3 cellular contexts compared by ENCODE assay signal in the genomic region with DNA sequence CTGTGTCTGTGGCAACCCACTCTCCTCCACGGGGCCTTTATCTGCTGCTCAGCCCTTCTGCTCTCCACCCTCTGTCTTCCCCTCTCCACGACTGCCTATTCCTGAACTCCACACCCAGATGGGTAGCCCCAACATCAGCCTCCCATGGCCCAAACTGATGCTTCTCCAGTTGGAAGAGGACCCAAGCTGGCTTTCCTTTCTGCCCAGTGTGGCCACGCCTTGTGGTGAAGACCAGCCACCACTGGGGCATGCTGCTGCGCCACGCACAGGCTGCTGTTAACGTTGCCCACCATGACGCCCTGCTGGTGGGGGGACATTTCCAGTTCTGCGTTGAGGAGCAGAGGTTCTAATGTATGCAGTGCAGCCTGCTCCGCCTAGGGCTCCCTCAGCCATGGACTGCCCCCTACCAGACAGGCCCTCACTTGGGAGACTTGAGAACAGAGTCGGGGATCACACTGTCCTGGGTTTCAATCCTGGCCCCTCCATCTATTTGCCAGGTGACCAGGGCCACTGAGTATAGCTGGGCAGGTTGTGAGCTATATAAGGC.
TF ChIP-seq lines count a peak whose summit lies in the region.

No MANE protein-coding gene starts in this region.

TF ChIP-seq in SK-N-SH, 30 proteins besides CTCF, POLR2A, EP300 and RAD21:
- TF ChIP-seq NFIC (IDR thresholded peaks at IDR 0.05; ENCODE audit: borderline replicate concordance) (no peak), GABPA (IDR thresholded peaks at IDR 0.05; ENCODE audit: low read depth) (no peak), EZH2phosphoT487 (IDR thresholded peaks at IDR 0.05; ENCODE audit: borderline replicate concordance, low read depth) (no peak), RFX5 (IDR thresholded peaks at IDR 0.05; ENCODE audit: low read length) (no peak), MEF2A (IDR thresholded peaks at IDR 0.05; ENCODE audit: borderline replicate concordance, low read depth) (no peak), MXI1 (IDR thresholded peaks at IDR 0.05; ENCODE audit: low read depth, low read length) (no peak), RCOR1 (IDR thresholded peaks at IDR 0.05; ENCODE audit: low read length) (no peak), JUND (IDR thresholded peaks at IDR 0.05) (no peak), SMC3 (IDR thresholded peaks at IDR 0.05; ENCODE audit: low read depth, low read length) (no peak), GATA2 (CRISPR knock-in tag; IDR thresholded peaks at IDR 0.05) (no peak), FOSL2 (IDR thresholded peaks at IDR 0.05; ENCODE audit: borderline replicate concordance, low read depth) (no peak), TEAD4 (IDR thresholded peaks at IDR 0.05; ENCODE audit: borderline replicate concordance, insufficient read depth) (no peak), RXRA (IDR thresholded peaks at IDR 0.05; ENCODE audit: borderline replicate concordance, low read depth) (no peak)
- TF ChIP-seq, protein P1, sequence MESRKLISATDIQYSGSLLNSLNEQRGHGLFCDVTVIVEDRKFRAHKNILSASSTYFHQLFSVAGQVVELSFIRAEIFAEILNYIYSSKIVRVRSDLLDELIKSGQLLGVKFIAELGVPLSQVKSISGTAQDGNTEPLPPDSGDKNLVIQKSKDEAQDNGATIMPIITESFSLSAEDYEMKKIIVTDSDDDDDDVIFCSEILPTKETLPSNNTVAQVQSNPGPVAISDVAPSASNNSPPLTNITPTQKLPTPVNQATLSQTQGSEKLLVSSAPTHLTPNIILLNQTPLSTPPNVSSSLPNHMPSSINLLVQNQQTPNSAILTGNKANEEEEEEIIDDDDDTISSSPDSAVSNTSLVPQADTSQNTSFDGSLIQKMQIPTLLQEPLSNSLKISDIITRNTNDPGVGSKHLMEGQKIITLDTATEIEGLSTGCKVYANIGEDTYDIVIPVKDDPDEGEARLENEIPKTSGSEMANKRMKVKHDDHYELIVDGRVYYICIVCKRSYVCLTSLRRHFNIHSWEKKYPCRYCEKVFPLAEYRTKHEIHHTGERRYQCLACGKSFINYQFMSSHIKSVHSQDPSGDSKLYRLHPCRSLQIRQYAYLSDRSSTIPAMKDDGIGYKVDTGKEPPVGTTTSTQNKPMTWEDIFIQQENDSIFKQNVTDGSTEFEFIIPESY (IDR thresholded peaks at IDR 0.05; ENCODE audit: borderline replicate concordance, low read depth) = no peak
- TF ChIP-seq, protein P2, sequence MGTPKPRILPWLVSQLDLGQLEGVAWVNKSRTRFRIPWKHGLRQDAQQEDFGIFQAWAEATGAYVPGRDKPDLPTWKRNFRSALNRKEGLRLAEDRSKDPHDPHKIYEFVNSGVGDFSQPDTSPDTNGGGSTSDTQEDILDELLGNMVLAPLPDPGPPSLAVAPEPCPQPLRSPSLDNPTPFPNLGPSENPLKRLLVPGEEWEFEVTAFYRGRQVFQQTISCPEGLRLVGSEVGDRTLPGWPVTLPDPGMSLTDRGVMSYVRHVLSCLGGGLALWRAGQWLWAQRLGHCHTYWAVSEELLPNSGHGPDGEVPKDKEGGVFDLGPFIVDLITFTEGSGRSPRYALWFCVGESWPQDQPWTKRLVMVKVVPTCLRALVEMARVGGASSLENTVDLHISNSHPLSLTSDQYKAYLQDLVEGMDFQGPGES (IDR thresholded peaks at IDR 0.05; ENCODE audit: low read depth, low read length) = no peak
- TF ChIP-seq, protein P3, sequence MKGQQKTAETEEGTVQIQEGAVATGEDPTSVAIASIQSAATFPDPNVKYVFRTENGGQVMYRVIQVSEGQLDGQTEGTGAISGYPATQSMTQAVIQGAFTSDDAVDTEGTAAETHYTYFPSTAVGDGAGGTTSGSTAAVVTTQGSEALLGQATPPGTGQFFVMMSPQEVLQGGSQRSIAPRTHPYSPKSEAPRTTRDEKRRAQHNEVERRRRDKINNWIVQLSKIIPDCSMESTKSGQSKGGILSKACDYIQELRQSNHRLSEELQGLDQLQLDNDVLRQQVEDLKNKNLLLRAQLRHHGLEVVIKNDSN (IDR thresholded peaks at IDR 0.05; ENCODE audit: borderline replicate concordance, low read depth) = no peak

TF ChIP-seq in SK-N-SH treated with all-trans-retinoic acid at 6 μM for 48 hours, 23 proteins besides CTCF, POLR2A, EP300 and RAD21 (continues in another document):
- TF ChIP-seq GLIS3 (CRISPR knock-in tag; IDR thresholded peaks at IDR 0.05) (no peak), RARB (CRISPR knock-in tag; IDR thresholded peaks at IDR 0.05) (no peak), ZFP30 (CRISPR knock-in tag; IDR thresholded peaks at IDR 0.05) (no peak), SNAI2 (CRISPR knock-in tag; IDR thresholded peaks at IDR 0.05) (no peak), OSR1 (CRISPR knock-in tag; IDR thresholded peaks at IDR 0.05) (no peak), ISL1 (CRISPR knock-in tag; IDR thresholded peaks at IDR 0.05) (no peak), CSDC2 (CRISPR knock-in tag; IDR thresholded peaks at IDR 0.05) (no peak), BACH2 (CRISPR knock-in tag; IDR thresholded peaks at IDR 0.05; ENCODE audit: borderline replicate concordance) (no peak)
- TF ChIP-seq, protein P4, sequence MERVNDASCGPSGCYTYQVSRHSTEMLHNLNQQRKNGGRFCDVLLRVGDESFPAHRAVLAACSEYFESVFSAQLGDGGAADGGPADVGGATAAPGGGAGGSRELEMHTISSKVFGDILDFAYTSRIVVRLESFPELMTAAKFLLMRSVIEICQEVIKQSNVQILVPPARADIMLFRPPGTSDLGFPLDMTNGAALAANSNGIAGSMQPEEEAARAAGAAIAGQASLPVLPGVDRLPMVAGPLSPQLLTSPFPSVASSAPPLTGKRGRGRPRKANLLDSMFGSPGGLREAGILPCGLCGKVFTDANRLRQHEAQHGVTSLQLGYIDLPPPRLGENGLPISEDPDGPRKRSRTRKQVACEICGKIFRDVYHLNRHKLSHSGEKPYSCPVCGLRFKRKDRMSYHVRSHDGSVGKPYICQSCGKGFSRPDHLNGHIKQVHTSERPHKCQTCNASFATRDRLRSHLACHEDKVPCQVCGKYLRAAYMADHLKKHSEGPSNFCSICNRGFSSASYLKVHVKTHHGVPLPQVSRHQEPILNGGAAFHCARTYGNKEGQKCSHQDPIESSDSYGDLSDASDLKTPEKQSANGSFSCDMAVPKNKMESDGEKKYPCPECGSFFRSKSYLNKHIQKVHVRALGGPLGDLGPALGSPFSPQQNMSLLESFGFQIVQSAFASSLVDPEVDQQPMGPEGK (CRISPR knock-in tag; IDR thresholded peaks at IDR 0.05; ENCODE audit: borderline replicate concordance) = no peak
- TF ChIP-seq, protein P5, sequence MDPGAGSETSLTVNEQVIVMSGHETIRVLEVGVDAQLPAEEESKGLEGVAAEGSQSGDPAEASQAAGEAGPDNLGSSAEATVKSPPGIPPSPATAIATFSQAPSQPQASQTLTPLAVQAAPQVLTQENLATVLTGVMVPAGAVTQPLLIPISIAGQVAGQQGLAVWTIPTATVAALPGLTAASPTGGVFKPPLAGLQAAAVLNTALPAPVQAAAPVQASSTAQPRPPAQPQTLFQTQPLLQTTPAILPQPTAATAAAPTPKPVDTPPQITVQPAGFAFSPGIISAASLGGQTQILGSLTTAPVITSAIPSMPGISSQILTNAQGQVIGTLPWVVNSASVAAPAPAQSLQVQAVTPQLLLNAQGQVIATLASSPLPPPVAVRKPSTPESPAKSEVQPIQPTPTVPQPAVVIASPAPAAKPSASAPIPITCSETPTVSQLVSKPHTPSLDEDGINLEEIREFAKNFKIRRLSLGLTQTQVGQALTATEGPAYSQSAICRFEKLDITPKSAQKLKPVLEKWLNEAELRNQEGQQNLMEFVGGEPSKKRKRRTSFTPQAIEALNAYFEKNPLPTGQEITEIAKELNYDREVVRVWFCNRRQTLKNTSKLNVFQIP (CRISPR knock-in tag; IDR thresholded peaks at IDR 0.05; ENCODE audit: borderline replicate concordance, low read depth) = no peak
- TF ChIP-seq, protein P6, sequence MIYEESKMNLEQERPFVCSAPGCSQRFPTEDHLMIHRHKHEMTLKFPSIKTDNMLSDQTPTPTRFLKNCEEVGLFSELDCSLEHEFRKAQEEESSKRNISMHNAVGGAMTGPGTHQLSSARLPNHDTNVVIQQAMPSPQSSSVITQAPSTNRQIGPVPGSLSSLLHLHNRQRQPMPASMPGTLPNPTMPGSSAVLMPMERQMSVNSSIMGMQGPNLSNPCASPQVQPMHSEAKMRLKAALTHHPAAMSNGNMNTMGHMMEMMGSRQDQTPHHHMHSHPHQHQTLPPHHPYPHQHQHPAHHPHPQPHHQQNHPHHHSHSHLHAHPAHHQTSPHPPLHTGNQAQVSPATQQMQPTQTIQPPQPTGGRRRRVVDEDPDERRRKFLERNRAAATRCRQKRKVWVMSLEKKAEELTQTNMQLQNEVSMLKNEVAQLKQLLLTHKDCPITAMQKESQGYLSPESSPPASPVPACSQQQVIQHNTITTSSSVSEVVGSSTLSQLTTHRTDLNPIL (CRISPR knock-in tag; IDR thresholded peaks at IDR 0.05; ENCODE audit: low read depth) = no peak
- TF ChIP-seq, protein P7, sequence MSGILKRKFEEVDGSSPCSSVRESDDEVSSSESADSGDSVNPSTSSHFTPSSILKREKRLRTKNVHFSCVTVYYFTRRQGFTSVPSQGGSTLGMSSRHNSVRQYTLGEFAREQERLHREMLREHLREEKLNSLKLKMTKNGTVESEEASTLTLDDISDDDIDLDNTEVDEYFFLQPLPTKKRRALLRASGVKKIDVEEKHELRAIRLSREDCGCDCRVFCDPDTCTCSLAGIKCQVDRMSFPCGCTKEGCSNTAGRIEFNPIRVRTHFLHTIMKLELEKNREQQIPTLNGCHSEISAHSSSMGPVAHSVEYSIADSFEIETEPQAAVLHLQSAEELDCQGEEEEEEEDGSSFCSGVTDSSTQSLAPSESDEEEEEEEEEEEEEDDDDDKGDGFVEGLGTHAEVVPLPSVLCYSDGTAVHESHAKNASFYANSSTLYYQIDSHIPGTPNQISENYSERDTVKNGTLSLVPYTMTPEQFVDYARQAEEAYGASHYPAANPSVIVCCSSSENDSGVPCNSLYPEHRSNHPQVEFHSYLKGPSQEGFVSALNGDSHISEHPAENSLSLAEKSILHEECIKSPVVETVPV (CRISPR knock-in tag; IDR thresholded peaks at IDR 0.05) = no peak

TF ChIP-seq in H1, 55 proteins besides CTCF, POLR2A, EP300 and RAD21 (continues in another document):
- TF ChIP-seq, protein P8, sequence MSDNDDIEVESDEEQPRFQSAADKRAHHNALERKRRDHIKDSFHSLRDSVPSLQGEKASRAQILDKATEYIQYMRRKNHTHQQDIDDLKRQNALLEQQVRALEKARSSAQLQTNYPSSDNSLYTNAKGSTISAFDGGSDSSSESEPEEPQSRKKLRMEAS (IDR thresholded peaks at IDR 0.05) = no peak
- TF ChIP-seq POLR2AphosphoS5 (IDR thresholded peaks at IDR 0.05; ENCODE audit: low read depth, low read length) (no peak), SUZ12 (IDR thresholded peaks at IDR 0.05; ENCODE audit: low read length) (no peak), FOSL1 (IDR thresholded peaks at IDR 0.05; ENCODE audit: insufficient read depth, low read depth, low read length) (no peak), CBX5 (IDR thresholded peaks at IDR 0.05; ENCODE audit: low read depth, low read length) (no peak), SIN3A (conservative IDR thresholded peaks at IDR 0.05 in 1 of 2, IDR thresholded peaks at IDR 0.05 in 1 of 2; ENCODE audit: low read depth in 1 of 2, low read length in 2 of 2) (no peak), JUN (IDR thresholded peaks at IDR 0.05; ENCODE audit: low read depth, low read length) (no peak), BCL11A (IDR thresholded peaks at IDR 0.05; ENCODE audit: low read depth in 2 of 2, low read length in 2 of 2) (no peak)
